Comparison of ENCODE assay signal across 22 cellular contexts in the genomic region with DNA sequence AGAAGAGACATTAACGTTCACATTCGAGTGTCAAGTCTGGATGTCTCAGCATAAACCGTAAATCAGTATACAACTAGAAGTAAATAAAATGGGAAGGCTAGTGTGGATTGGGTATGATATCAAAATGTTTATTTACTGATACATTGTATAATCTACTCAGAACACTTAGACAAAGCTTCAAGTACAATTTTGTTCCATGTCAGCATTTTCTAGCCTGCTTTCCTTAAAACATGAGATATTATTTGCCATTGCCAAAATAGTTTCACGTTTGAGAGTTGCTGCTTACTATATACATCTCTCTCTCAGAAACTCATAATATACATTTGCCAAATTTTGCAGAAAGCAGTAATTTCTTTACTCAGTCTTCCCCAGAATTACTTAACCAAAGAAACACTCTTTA.
"Had no signal": no experiment of that assay in that cellular context is flagged by ENCODE, and none has a peak within 500 bp of the region (broad histone marks: within the 10 kb centered on the region; RNA-seq: fewer than 3 reads in every experiment).

No MANE protein-coding gene starts in this region.

- H3K4me1 ChIP-seq: adrenal gland, right atrium auricular region had no signal

- H3K36me3 ChIP-seq: adrenal gland, cardiac muscle cell, right atrium auricular region, tibial nerve had no signal

- H3K4me3 ChIP-seq: adrenal gland, cardiac muscle cell, dorsolateral prefrontal cortex, right atrium auricular region, skin epidermis, tibial nerve had no signal

- DNase-seq: activated CD4-positive, alpha-beta memory T cell treated with anti-CD3 and anti-CD28 coated beads, Interleukin-2, amount 10 ng/mL, durations not matched to agents 7 days and 5 days; activated CD4-positive, alpha-beta T cell treated with anti-CD3 and anti-CD28 coated beads for 4 hours; activated naive CD4-positive, alpha-beta T cell treated with anti-CD3 and anti-CD28 coated beads, Interleukin-2, amount 50 U/mL, for 16 hours; activated T-cell treated with anti-CD3 and anti-CD28 coated beads, Interleukin-2, amount 50 U/mL, for 24 hours; adrenal gland; dorsolateral prefrontal cortex; head of caudate nucleus; immature natural killer cell; left colon; naive thymus-derived CD4-positive, alpha-beta T cell; occipital lobe; stimulated activated CD4-positive, alpha-beta T cell treated with anti-CD3 and anti-CD28 coated beads, Interleukin-4, amount 100 ng/mL, for 24 hours; stimulated activated naive CD4-positive, alpha-beta T cell; SW 1271 had no signal

- H3K27ac ChIP-seq: adrenal gland, cardiac muscle cell, dorsolateral prefrontal cortex, right atrium auricular region, tibial nerve had no signal

- H3K27me3 ChIP-seq: adrenal gland, cardiac muscle cell, right atrium auricular region, tibial nerve had no signal

- ATAC-seq: left colon; naive thymus-derived CD4-positive, alpha-beta T cell; WTC11 had no signal

- H3K9me3 ChIP-seq: adrenal gland, right atrium auricular region, tibial nerve had no signal

- FAIRE-seq: endometrium, frontal cortex, TTC549 had no signal
